Comparison of ENCODE assay signal across 22 cellular contexts in genomic region chr2:130869441-130870160, GRCh38. TPM values are rescaled to one million over a fixed set of nuclear protein-coding genes. Genes with fewer than 3 reads are reported as not detected.
DNase-seq lines count a peak whose midpoint lies in the region; ATAC-seq and TF ChIP-seq lines count a peak whose summit lies in the region.
"Had no signal": no experiment of that assay in that cellular context is flagged by ENCODE, and none has a peak within 500 bp of the region (broad histone marks: within the 10 kb centered on the region; RNA-seq: fewer than 3 reads in every experiment).

No MANE protein-coding gene starts in this region.

- H2AFZ ChIP-seq in osteoblast (ENCODE audit: low read length) = no peak overlapping the region

- no peaks in the 10 kb centered on the region for H3K27me3 ChIP-seq in osteoblast (ENCODE audit: insufficient read depth, low read length)
- no peaks in the 10 kb centered on the region for H3K27me3 ChIP-seq in esophagus squamous epithelium
- H3K27me3 ChIP-seq: testis had no signal

- WGBS in esophagus squamous epithelium, 2 donors = 79 to 81% methylated on average over 12 to 17 of the region's 18 CpGs

- TF ChIP-seq CTCF in osteoblast (IDR thresholded peaks at IDR 0.05; ENCODE audit: extremely low read depth, low read depth, low read length) = no peak
- no peak for TF ChIP-seq CTCF in esophagus squamous epithelium (IDR thresholded peaks at IDR 0.05)

- no peaks in the 10 kb centered on the region for H4K20me1 ChIP-seq in osteoblast (ENCODE audit: insufficient read depth, low read length)

- H3K4me2 ChIP-seq in osteoblast (ENCODE audit: insufficient read depth, low read length) = no peak overlapping the region
- H3K4me2 ChIP-seq: smooth muscle cell had no signal

- no peaks in the 10 kb centered on the region for H3K4me1 ChIP-seq in osteoblast (ENCODE audit: insufficient read depth, low read length)
- peaks cover 0 to 73% (median 16%) of the 10 kb centered on the region in 3 donors for H3K4me1 ChIP-seq in esophagus squamous epithelium
- H3K4me1 ChIP-seq: testis had no signal

- DNase-seq in COLO829 (ENCODE audit: low spot score) (peak; percentile 20), astrocyte of the hippocampus (ENCODE audit: low read depth, low spot score) (peak; percentile 52), head of caudate nucleus (peak; percentile 38 to 88 (median 72)), osteoblast (ENCODE audit: insufficient read length, low spot score, missing footprints) (peak; percentile 81), NCI-H1694 treated with DMSO at 0.1 percent for 48 hours (lab: John Stamatoyannopoulos, UW) (no peak), germinal center (ENCODE audit: low spot score) (no peak), esophagus squamous epithelium (lab: John Stamatoyannopoulos, UW) (no peak)
- DNase-seq: ACHN; activated naive CD8-positive, alpha-beta T cell treated with anti-CD3 and anti-CD28 coated beads for 36 hours; activated T-cell treated with anti-CD3 and anti-CD28 coated beads, Interleukin-2, amount 50 U/mL, for 4 hours; CD4-positive, CD25-positive, alpha-beta regulatory T cell; DMS79; heart right ventricle; naive thymus-derived CD8-positive, alpha-beta T cell; NCI-H1417 treated with DMSO at 0.1 percent for 48 hours; NCI-H774; PC-3; testis had no signal

- TF ChIP-seq POLR2A in esophagus squamous epithelium (IDR thresholded peaks at IDR 0.05) = no peak

- H3K36me3 ChIP-seq in osteoblast (ENCODE audit: insufficient read depth, low read length) (no peaks in the 10 kb centered on the region), esophagus squamous epithelium (no peaks in the 10 kb centered on the region)
- H3K36me3 ChIP-seq: heart right ventricle had no signal

- H3K9me3 ChIP-seq in osteoblast (ENCODE audit: low read depth, low read length) (no peaks in the 10 kb centered on the region), esophagus squamous epithelium (no peaks in the 10 kb centered on the region)
- H3K9me3 ChIP-seq: heart right ventricle, testis had no signal

- no peak overlapping the region for H3K4me3 ChIP-seq in osteoblast (ENCODE audit: insufficient read depth, low read length)
- H3K4me3 ChIP-seq in esophagus squamous epithelium = no peak overlapping the region
- H3K4me3 ChIP-seq: heart right ventricle, smooth muscle cell, testis had no signal

- no peaks in the 10 kb centered on the region for H3K79me2 ChIP-seq in osteoblast (ENCODE audit: insufficient read depth, low read length)

- H3K27ac ChIP-seq in osteoblast (ENCODE audit: low read depth, low read length) = no peak overlapping the region
- H3K27ac ChIP-seq in esophagus squamous epithelium = peak overlapping the region in 2 of 4 donors; percentile 49 to 77
- H3K27ac ChIP-seq: heart right ventricle, testis had no signal

- intact Hi-C loops in head of caudate nucleus (cut with DNase I) (no loop called here), esophagus squamous epithelium (cut with DNase I) (loop anchor here (5.0 kb wide), 1 partner anchor 72 kb away; no protein-coding TSS in a partner anchor)

- ATAC-seq in GM19397 (IDR thresholded peaks at IDR 0.05; ENCODE audit: unreplicated experiment) = no peak
- ATAC-seq: activated T-cell treated with anti-CD3 and anti-CD28 coated beads, Interleukin-2, amount 50 U/mL, for 4 hours; naive thymus-derived CD8-positive, alpha-beta T cell; PC-3 had no signal

RNA-seq across cellular contexts. Expression of gene ARHGEF4, which starts 32.9 kb away (rescaled TPM):
- total RNA-seq in osteoblast = 3.6 and 7.7 TPM in 2 replicates
- total RNA-seq in esophagus squamous epithelium = 10 to 100 TPM; 52.8 to 82.4 (median 73.3) TPM
- total RNA-seq: pulmonary artery endothelial cell; T-helper 2 cell treated with Interferon-gamma antibody and Interleukin-4, amounts not matched to agents 100 ng/mL and 5 ng/mL, for 36 hours had no signal

Comparison
In these comparisons a context has a peak if more than half of its experiments do, and no peak if none do; other contexts are left out.
1. DNase-seq: peak in COLO829 (single experiment), astrocyte of the hippocampus (single experiment), head of caudate nucleus (42 of 42) and osteoblast (single experiment); none in NCI-H1694 treated with DMSO at 0.1 percent for 48 hours (single experiment), germinal center (single experiment) and esophagus squamous epithelium (single experiment).